18 cellular contexts compared by ENCODE assay signal in the genomic region with DNA sequence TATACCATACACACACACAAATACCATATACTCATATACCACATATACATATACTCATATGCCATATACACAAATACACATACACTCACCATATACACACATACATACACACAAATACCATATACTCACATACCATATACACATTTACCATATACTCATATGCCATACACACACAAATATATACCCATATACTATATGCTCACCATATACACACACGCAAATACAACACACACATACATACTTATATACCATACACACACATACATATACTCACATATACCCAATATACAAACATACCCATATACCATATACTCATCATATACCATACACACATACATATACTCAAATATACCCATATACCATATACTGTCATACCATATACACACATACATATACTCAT.
DNase-seq lines count a peak whose midpoint lies in the region; ATAC-seq and TF ChIP-seq lines count a peak whose summit lies in the region.
"Had no signal": no experiment of that assay in that cellular context is flagged by ENCODE, and none has a peak within 500 bp of the region (broad histone marks: within the 10 kb centered on the region; RNA-seq: fewer than 3 reads in every experiment).

No MANE protein-coding gene starts in this region.

- no peak overlapping the region for H3K4me2 ChIP-seq in SK-N-SH

- TF ChIP-seq EP300 in SK-N-SH (IDR thresholded peaks at IDR 0.05; ENCODE audit: borderline replicate concordance in 1 of 2, low read depth in 1 of 2, low read length in 1 of 2): no peak

- H3K36me3 Mint-ChIP-seq in activated T-cell treated with anti-CD3 and anti-CD28 coated beads, Interleukin-2, amount 50 U/mL, for 72 hours (ENCODE audit: insufficient read depth in 2 of 2): peaks cover 5 to 27% of the 10 kb centered on the region in 2 donors
- peaks cover 59% of the 10 kb centered on the region for H3K36me3 Mint-ChIP-seq in endothelial cell (ENCODE audit: low read depth, unreplicated experiment)

- H3K27ac ChIP-seq in SJSA1: peak overlapping the region; percentile 53
- H3K27ac ChIP-seq in rectal smooth muscle tissue (ENCODE audit: low read depth, low read length): peak overlapping the region; percentile 48
- no peak overlapping the region for H3K27ac ChIP-seq in aorta (ENCODE audit: low read depth in 1 of 2, low read length in 2 of 2)
- H3K27ac ChIP-seq in SK-N-SH (ENCODE audit: low read depth in 2 of 2, low read length in 1 of 2): peak overlapping the region in 1 of 2 experiments; percentile 54; a peak in 2 of 4 replicates

- TF ChIP-seq CTCF in endothelial cell (IDR thresholded peaks at IDR 0.05; ENCODE audit: unreplicated experiment) (no peak), SK-N-SH (IDR thresholded peaks at IDR 0.05) (no peak)

- peak; percentile 21 to 22 for ATAC-seq in activated T-cell treated with anti-CD3 and anti-CD28 coated beads, Interleukin-2, amount 50 U/mL, for 72 hours (replicated peaks in 1 of 2)
- no peak for ATAC-seq in HG03354 (IDR thresholded peaks at IDR 0.05; ENCODE audit: poor library complexity, severe bottlenecking, unreplicated experiment)
- ATAC-seq in aorta (ENCODE audit: low FRiP score): no peak

- H3F3A ChIP-seq in SK-N-SH (replicated peaks; ENCODE audit: insufficient read depth): peaks cover 15% of the 10 kb centered on the region

- H3K79me2 ChIP-seq in SK-N-SH (ENCODE audit: insufficient read depth): peaks cover 55% of the 10 kb centered on the region

- H3K27ac Mint-ChIP-seq in activated T-cell treated with anti-CD3 and anti-CD28 coated beads, Interleukin-2, amount 50 U/mL, for 72 hours: peak overlapping the region; percentile 93
- H3K27ac Mint-ChIP-seq in endothelial cell (ENCODE audit: unreplicated experiment): peak overlapping the region; percentile 32

- peaks cover 18% of the 10 kb centered on the region for H4K20me1 ChIP-seq in SK-N-SH (ENCODE audit: insufficient read depth)

- peaks cover 15% of the 10 kb centered on the region for H3K4me1 Mint-ChIP-seq in activated T-cell treated with anti-CD3 and anti-CD28 coated beads, Interleukin-2, amount 50 U/mL, for 72 hours (ENCODE audit: low read depth)
- H3K4me1 Mint-ChIP-seq in endothelial cell (ENCODE audit: unreplicated experiment): peaks cover 24% of the 10 kb centered on the region

- CTCF ChIA-PET in SK-N-SH (lab: Yijun Ruan, JAX): interaction anchor here (1.8 kb wide), 1 partner anchor 9 kb away, joined by 6 read pairs; no protein-coding TSS in a partner anchor

- H3K4me3 ChIP-seq in SJSA1 (no peak overlapping the region), rectal smooth muscle tissue (ENCODE audit: low read length) (no peak overlapping the region), aorta (ENCODE audit: low read length in 2 of 2) (no peak overlapping the region), SK-N-SH (ENCODE audit: low read depth in 2 of 2, low read length in 1 of 2) (no peak overlapping the region)
- H3K4me3 ChIP-seq: thyroid gland had no signal

- WGBS in aorta, 2 donors: 91 to 95% methylated on average over 1 of the region's 1 CpG
- 94% methylated on average over 1 of the region's 1 CpG for WGBS in SK-N-SH (ENCODE audit: low lambda C conversion rate)

- no peak for DNase-seq in activated T-cell treated with anti-CD3 and anti-CD28 coated beads, Interleukin-2, amount 50 U/mL, for 72 hours
- DNase-seq in activated T-cell treated with anti-CD3 and anti-CD28 coated beads, Interleukin-2, amount 50 U/mL, for 1 hour: no peak
- no peak for DNase-seq in SJSA1 (ENCODE audit: low read depth in 1 of 2, low spot score in 2 of 2)
- no peak for DNase-seq in endothelial cell (ENCODE audit: low spot score)
- no peak for DNase-seq in aorta
- no peak for DNase-seq in SK-N-SH
- DNase-seq: 8988T; activated CD4-positive, alpha-beta T cell treated with anti-CD3 and anti-CD28 coated beads for 4 hours; Calu3; KG1; NCI-H1092; NCI-H2107; NCI-H774; OCI-M1; T1000; thyroid gland had no signal

- POLR2A ChIA-PET in SK-N-SH (lab: Yijun Ruan, JAX): no interaction called here

- H3K9me3 ChIP-seq in SJSA1 (replicated peaks) (no peaks in the 10 kb centered on the region), aorta (ENCODE audit: control insufficient read depth, low read length) (no peaks in the 10 kb centered on the region), SK-N-SH (no peaks in the 10 kb centered on the region)
- H3K9me3 ChIP-seq: thyroid gland had no signal

- no peak overlapping the region for H3K4me3 Mint-ChIP-seq in activated T-cell treated with anti-CD3 and anti-CD28 coated beads, Interleukin-2, amount 50 U/mL, for 72 hours
- H3K4me3 Mint-ChIP-seq in endothelial cell (ENCODE audit: unreplicated experiment): no peak overlapping the region

- intact Hi-C loops in aorta (cut with DNase I): no loop called here

- H3K9me2 ChIP-seq in SK-N-SH: no peaks in the 10 kb centered on the region

- H3K4me1 ChIP-seq in SJSA1 (replicated peaks) (peaks cover 42% of the 10 kb centered on the region), rectal smooth muscle tissue (ENCODE audit: control insufficient read depth, insufficient read depth, low read length) (peaks cover 11% of the 10 kb centered on the region), aorta (ENCODE audit: control insufficient read depth in 1 of 2, insufficient read depth in 2 of 2, low read length in 2 of 2) (no peaks in the 10 kb centered on the region), SK-N-SH (ENCODE audit: control insufficient read depth in 1 of 2, insufficient read depth in 2 of 2, low read depth in 1 of 2, low read length in 1 of 2) (peaks cover 6 to 7% of the 10 kb centered on the region in 2 experiments; a peak in 2 of 4 replicates)

- H3K9me3 Mint-ChIP-seq in activated T-cell treated with anti-CD3 and anti-CD28 coated beads, Interleukin-2, amount 50 U/mL, for 72 hours: no peaks in the 10 kb centered on the region
- H3K9me3 Mint-ChIP-seq in endothelial cell (ENCODE audit: unreplicated experiment): no peaks in the 10 kb centered on the region

- H3K27me3 ChIP-seq in SJSA1 (replicated peaks) (no peaks in the 10 kb centered on the region), rectal smooth muscle tissue (ENCODE audit: control insufficient read depth, insufficient read depth, low read length) (no peaks in the 10 kb centered on the region), aorta (ENCODE audit: control insufficient read depth in 1 of 2, insufficient read depth in 2 of 2, low read length in 1 of 2) (no peaks in the 10 kb centered on the region), SK-N-SH (ENCODE audit: insufficient read depth) (no peaks in the 10 kb centered on the region)
- H3K27me3 ChIP-seq: thyroid gland had no signal

- no peak for TF ChIP-seq RAD21 in SK-N-SH (IDR thresholded peaks at IDR 0.05; ENCODE audit: low read length)

- H3K9ac ChIP-seq in rectal smooth muscle tissue (ENCODE audit: low read length): no peak overlapping the region
- no peak overlapping the region for H3K9ac ChIP-seq in SK-N-SH

- no peaks in the 10 kb centered on the region for H3K27me3 Mint-ChIP-seq in activated T-cell treated with anti-CD3 and anti-CD28 coated beads, Interleukin-2, amount 50 U/mL, for 72 hours (ENCODE audit: low read depth)
- peaks cover 12% of the 10 kb centered on the region for H3K27me3 Mint-ChIP-seq in endothelial cell (ENCODE audit: unreplicated experiment)

- no peak overlapping the region for H2AFZ ChIP-seq in SK-N-SH (ENCODE audit: low read depth)

- H3K36me3 ChIP-seq in SJSA1 (peaks cover 34% of the 10 kb centered on the region), rectal smooth muscle tissue (ENCODE audit: control insufficient read depth, insufficient read depth, low read length) (peaks cover 13% of the 10 kb centered on the region), aorta (ENCODE audit: control insufficient read depth in 1 of 2, insufficient read depth in 2 of 2, low read length in 1 of 2) (no peaks in the 10 kb centered on the region), SK-N-SH (replicated peaks in 1 of 2; ENCODE audit: control insufficient read depth in 1 of 2, insufficient read depth in 2 of 2, low read length in 1 of 2) (peaks cover 15 to 32% of the 10 kb centered on the region in 2 experiments)

TF ChIP-seq in SK-N-SH, 30 proteins besides CTCF, POLR2A, EP300 and RAD21:
- no peak for TF ChIP-seq RXRA (IDR thresholded peaks at IDR 0.05; ENCODE audit: borderline replicate concordance, low read depth)
- TF ChIP-seq FOXJ3 (CRISPR knock-in tag; IDR thresholded peaks at IDR 0.05): no peak
- TF ChIP-seq SMC3 (IDR thresholded peaks at IDR 0.05; ENCODE audit: low read depth, low read length): no peak
- TF ChIP-seq ELF1 (IDR thresholded peaks at IDR 0.05): no peak
- no peak for TF ChIP-seq RFX5 (IDR thresholded peaks at IDR 0.05; ENCODE audit: low read length)
- TF ChIP-seq TAF1 (IDR thresholded peaks at IDR 0.05; ENCODE audit: borderline replicate concordance, low read depth, low read length): no peak

Comparison
In these comparisons a context has a peak if more than half of its experiments do, and no peak if none do; other contexts are left out.
1. ATAC-seq: peak in activated T-cell treated with anti-CD3 and anti-CD28 coated beads, Interleukin-2, amount 50 U/mL, for 72 hours (2 of 2); none in HG03354 (single experiment) and aorta (single experiment).
2. H3K27ac ChIP-seq: peak in SJSA1 (single experiment) and rectal smooth muscle tissue (single experiment); none in aorta (0 of 2).